In genomic region chr5:142876817-142877216, GRCh38 we compare ENCODE assay signal across 15 cellular contexts.
DNase-seq lines count a peak whose midpoint lies in the region; ATAC-seq, FAIRE-seq and TF ChIP-seq lines count a peak whose summit lies in the region.
"Had no signal": no experiment of that assay in that cellular context is flagged by ENCODE, and none has a peak within 500 bp of the region (broad histone marks: within the 10 kb centered on the region; RNA-seq: fewer than 3 reads in every experiment).

No MANE protein-coding gene starts in this region.

- H3K9me3 Mint-ChIP-seq in endothelial cell (ENCODE audit: unreplicated experiment): no peaks in the 10 kb centered on the region
- H3K9me3 Mint-ChIP-seq: CD8-positive, alpha-beta memory T cell had no signal

- FAIRE-seq in GM19239 (lab: Jason Lieb, UNC): no peak
- FAIRE-seq: A204.1, GM18507, K562 had no signal

- peaks cover 8% of the 10 kb centered on the region for H3K27me3 Mint-ChIP-seq in endothelial cell (ENCODE audit: unreplicated experiment)
- H3K27me3 Mint-ChIP-seq: CD8-positive, alpha-beta memory T cell had no signal

- H3K27ac Mint-ChIP-seq in endothelial cell (ENCODE audit: unreplicated experiment): no peak overlapping the region

- H3K4me3 Mint-ChIP-seq in endothelial cell (ENCODE audit: unreplicated experiment): peak overlapping the region; percentile 77
- H3K4me3 Mint-ChIP-seq: CD14-positive monocyte; CD8-positive, alpha-beta memory T cell had no signal

- ATAC-seq in sciatic nerve (peak; percentile 18), GM18867 (IDR thresholded peaks at IDR 0.05; ENCODE audit: unreplicated experiment) (no peak)
- ATAC-seq: K562 had no signal

- TF ChIP-seq POLR2A in erythroblast (IDR thresholded peaks at IDR 0.05; ENCODE audit: low read length): no peak

- DNase-seq in CD1c-positive myeloid dendritic cell (ENCODE audit: extremely low spot score): peak; percentile 58
- DNase-seq in SK-MEL-5 (ENCODE audit: low read depth, low spot score): peak; percentile 62
- DNase-seq in endothelial cell (ENCODE audit: low spot score): no peak
- no peak for DNase-seq in sciatic nerve (ENCODE audit: low spot score)
- no peak for DNase-seq in GM19239 (ENCODE audit: insufficient read length, low spot score)
- no peak for DNase-seq in T-helper 9 cell
- no peak for DNase-seq in erythroblast (lab: John Stamatoyannopoulos, UW)
- DNase-seq: BE2C; CD8-positive, alpha-beta memory T cell; HCEC 1CT had no signal

- H3K4me1 Mint-ChIP-seq in endothelial cell (ENCODE audit: unreplicated experiment): peaks cover 58% of the 10 kb centered on the region

- no peak for TF ChIP-seq CTCF in endothelial cell (IDR thresholded peaks at IDR 0.05; ENCODE audit: unreplicated experiment)

- in situ Hi-C loops in SK-MEL-5 (cut with HindIII; ENCODE audit: low pct_unique_long_range_greater_than_20kb, low sequenced_read_pairs): loop anchor here (25.0 kb wide), 2 partner anchors 140 to 715 kb away; no protein-coding TSS in a partner anchor

- peaks cover 16% of the 10 kb centered on the region for H3K36me3 Mint-ChIP-seq in endothelial cell (ENCODE audit: low read depth, unreplicated experiment)

- intact Hi-C loops in sciatic nerve (cut with DNase I): loop anchor here (5.0 kb wide), 1 partner anchor 105 kb away; the partner anchor contains the start of gene ARHGAP26

Comparison
In these comparisons a context has a peak if more than half of its experiments do, and no peak if none do; other contexts are left out.
1. DNase-seq: peak in CD1c-positive myeloid dendritic cell (single experiment) and SK-MEL-5 (single experiment); none in endothelial cell (single experiment), sciatic nerve (single experiment), GM19239 (single experiment), T-helper 9 cell (single experiment) and erythroblast (0 of 2).